Comparison of ENCODE assay signal across 8 cellular contexts in genomic region chr10:31318854-31319601, GRCh38. TPM values are rescaled to one million over a fixed set of nuclear protein-coding genes. Genes with fewer than 3 reads are reported as not detected.
DNase-seq lines count a peak whose midpoint lies in the region; ATAC-seq and TF ChIP-seq lines count a peak whose summit lies in the region.

ZEB1 (plus strand) TSS chr10:31319216; CDS start chr10:31319235, 19 bp downstream.

- H3F3A ChIP-seq in GM23338 (replicated peaks; ENCODE audit: low read depth): no peaks in the 10 kb centered on the region

- H3K36me3 ChIP-seq in GM23338 (ENCODE audit: insufficient read depth): no peaks in the 10 kb centered on the region
- no peaks in the 10 kb centered on the region for H3K36me3 ChIP-seq in gastroesophageal sphincter
- no peaks in the 10 kb centered on the region for H3K36me3 ChIP-seq in neutrophil

- TF ChIP-seq EP300 in gastroesophageal sphincter (IDR thresholded peaks at IDR 0.05): no peak

- H3K36me3 Mint-ChIP-seq in GM23338 (ENCODE audit: low read depth): no peaks in the 10 kb centered on the region

- 0% methylated on average over 21 to 23 of the region's 71 CpGs for WGBS in gastroesophageal sphincter (ENCODE audit: low coverage in 1 of 2), 2 donors

- H3K4me3 Mint-ChIP-seq in GM23338: peak within 1 kb of the TSS; percentile 98

- H2AFZ ChIP-seq in GM23338: peak within 1 kb of the TSS; percentile 94

- ATAC-seq in GM23338 (peak; percentile 75), gastroesophageal sphincter (peak; percentile 71)

- no peaks in the 10 kb centered on the region for H3K9me2 ChIP-seq in GM23338 (ENCODE audit: insufficient read depth)

- peaks cover 71% of the 10 kb centered on the region for H3K27me3 ChIP-seq in GM23338 (ENCODE audit: insufficient read depth)
- H3K27me3 ChIP-seq in gastroesophageal sphincter: no peaks in the 10 kb centered on the region
- H3K27me3 ChIP-seq in neutrophil: no peaks in the 10 kb centered on the region

- peak; percentile 84 for DNase-seq in EL
- DNase-seq in GM23338 (ENCODE audit: low spot score): peak; percentile 97
- peak; percentile 85 for DNase-seq in LNCaP clone FGC (ENCODE audit: low read depth)
- peak; percentile 91 to 92 for DNase-seq in SHP77 (lab: John Stamatoyannopoulos, UW)
- peak; percentile 87 for DNase-seq in activated gamma-delta T cell treated with anti-CD3 and anti-CD28 coated beads, Interleukin-2, amount 50 U/mL, for 16 hours (ENCODE audit: low read depth)
- DNase-seq in substantia nigra (lab: John Stamatoyannopoulos, UW): peak in 35 of 49 donors; percentile 8 to 78 (median 44)

- no peak within 1 kb of the TSS for H3K27ac ChIP-seq in GM23338 (ENCODE audit: low read depth)
- peak within 1 kb of the TSS; percentile 95 to 100 (median 96) for H3K27ac ChIP-seq in gastroesophageal sphincter
- peak within 1 kb of the TSS; percentile 98 for H3K27ac ChIP-seq in neutrophil
- H3K27ac ChIP-seq in substantia nigra (ENCODE audit: low read depth, low read length, poor library complexity, severe bottlenecking): peak within 1 kb of the TSS; percentile 53

- peak within 1 kb of the TSS; percentile 94 for H3K4me2 ChIP-seq in GM23338

- H3K27ac Mint-ChIP-seq in GM23338: peak within 1 kb of the TSS; percentile 75; the same call in 1 of the 2 replicates

- H3K4me1 ChIP-seq in GM23338 (ENCODE audit: insufficient read depth) (peaks cover 12% of the 10 kb centered on the region), gastroesophageal sphincter (peaks cover 2 to 45% (median 4%) of the 10 kb centered on the region in 3 donors), neutrophil (ENCODE audit: control insufficient read depth in 1 of 2, insufficient read depth in 1 of 2, low read depth in 1 of 2, low read length in 1 of 2) (peaks cover 29% of the 10 kb centered on the region in 2 experiments)

- H3K9me3 ChIP-seq in gastroesophageal sphincter: no peaks in the 10 kb centered on the region
- H3K9me3 ChIP-seq in neutrophil: no peaks in the 10 kb centered on the region

- H3K27me3 Mint-ChIP-seq in GM23338 (ENCODE audit: insufficient read depth, low read depth, poor library complexity): peaks cover 41% of the 10 kb centered on the region

- no peaks in the 10 kb centered on the region for H3K9me3 Mint-ChIP-seq in GM23338

- peak in 1 of 2 donors; percentile 14 for TF ChIP-seq POLR2A in gastroesophageal sphincter (IDR thresholded peaks at IDR 0.05)

- no peaks in the 10 kb centered on the region for H4K20me1 ChIP-seq in GM23338 (replicated peaks; ENCODE audit: insufficient read depth)

- peaks cover 26% of the 10 kb centered on the region for H3K4me1 Mint-ChIP-seq in GM23338

- no peak for TF ChIP-seq CTCF in GM23338 (conservative IDR thresholded peaks at IDR 0.05; ENCODE audit: low read depth in 2 of 2)
- peak; percentile 39 for TF ChIP-seq CTCF in LNCaP clone FGC (IDR thresholded peaks at IDR 0.05; ENCODE audit: control insufficient read depth, extremely low read depth, insufficient read depth)
- peak; percentile 37 to 77 (median 76) for TF ChIP-seq CTCF in gastroesophageal sphincter (IDR thresholded peaks at IDR 0.05)
- TF ChIP-seq CTCF in neutrophil (IDR thresholded peaks at IDR 0.05): no peak

- no peaks in the 10 kb centered on the region for H3K79me2 ChIP-seq in GM23338 (replicated peaks; ENCODE audit: insufficient read depth)

- H3K4me3 ChIP-seq in GM23338 (peak within 1 kb of the TSS; percentile 84), LNCaP clone FGC (ENCODE audit: low read depth, low read length) (peak within 1 kb of the TSS; percentile 77), gastroesophageal sphincter (peak within 1 kb of the TSS; percentile 80 to 96), neutrophil (ENCODE audit: low read depth in 1 of 2, low read length in 1 of 2) (peak within 1 kb of the TSS; percentile 79 to 93)

TF ChIP-seq in GM23338, 12 proteins besides CTCF, POLR2A, EP300 and RAD21:
- TF ChIP-seq POLR2AphosphoS5 (IDR thresholded peaks at IDR 0.05; ENCODE audit: low read depth): peak; percentile 47
- TF ChIP-seq STAT1 (IDR thresholded peaks at IDR 0.05; ENCODE audit: unreplicated experiment): no peak
TF ChIP-seq in GM23338: peak in this region for 1.

RNA-seq across cellular contexts. Expression of gene ZEB1, which starts in this region (rescaled TPM):
- 0.45 TPM in 1 of 2 replicates, not detected in the other for total RNA-seq in GM23338 (2014; rRNA removed; shearing (Covaris generic))
- 0.16 and 0.42 TPM in 2 replicates for polyA plus RNA-seq in GM23338 (2016; fragmentation: Nextera tagmentation; extraction: Ambion mirVana)
- total RNA-seq in gastroesophageal sphincter: 100 to 1,000 TPM; 191 to 219 (median 198) TPM

Comparison
In these comparisons a context has a peak if more than half of its experiments do, and no peak if none do; other contexts are left out.
1. RNA of gene ZEB1 (total RNA-seq): 191 to 219 TPM in gastroesophageal sphincter; 0.45 TPM in GM23338; every median in the first group is over 100 times any median in the second.
2. Peak in DNase-seq, ATAC-seq, H3K4me3 ChIP-seq and H3K4me2 ChIP-seq in GM23338; RNA of the gene not detected or under 1 TPM.
3. DNase-seq: peak in every context shown above with its lines; median percentile 97 in GM23338; 92 in SHP77; 87 in activated gamma-delta T cell treated with anti-CD3 and anti-CD28 coated beads, Interleukin-2, amount 50 U/mL, for 16 hours; 85 in LNCaP clone FGC; 84 in EL; 44 in substantia nigra.
4. CTCF ChIP-seq: peak in LNCaP clone FGC (single experiment) and gastroesophageal sphincter (4 of 4); none in GM23338 (0 of 2) and neutrophil (single experiment).
5. Peak in every context shown above with its lines, with median percentiles within 50 percentile points of each other: H3K4me3 ChIP-seq.